ENCODE assay signal across 10 cellular contexts in genomic region chr16:78705694-78706093, GRCh38.
DNase-seq lines count a peak whose midpoint lies in the region; ATAC-seq lines count a peak whose summit lies in the region.
"Had no signal": no experiment of that assay in that cellular context is flagged by ENCODE, and none has a peak within 500 bp of the region (broad histone marks: within the 10 kb centered on the region; RNA-seq: fewer than 3 reads in every experiment).

No MANE protein-coding gene starts in this region.

- peak; percentile 39 to 58 for ATAC-seq in CD4-positive, CD25-positive, alpha-beta regulatory T cell (ENCODE audit: low read depth in 2 of 2)
- ATAC-seq in GM18861 (IDR thresholded peaks at IDR 0.05; ENCODE audit: unreplicated experiment), result no peak

- H3K27ac Mint-ChIP-seq in CD4-positive, CD25-positive, alpha-beta regulatory T cell, result no peak overlapping the region

- peaks cover 0 to 7% of the 10 kb centered on the region in 2 experiments for H3K9me3 ChIP-seq in CD4-positive, CD25-positive, alpha-beta regulatory T cell (ENCODE audit: control insufficient read depth in 2 of 2, low read length in 2 of 2)
- H3K9me3 ChIP-seq: HAP-1 had no signal

- peaks cover 2% of the 10 kb centered on the region for H3K36me3 Mint-ChIP-seq in CD4-positive, CD25-positive, alpha-beta regulatory T cell
- H3K36me3 Mint-ChIP-seq: natural killer cell treated with Interleukin-12 subunit alpha and Interleukin-12 subunit beta and Interleukin-15 and Interleukin-18, amount 100 ng/mL, for 72 hours had no signal

- H3K4me3 Mint-ChIP-seq in CD4-positive, CD25-positive, alpha-beta regulatory T cell, result no peak overlapping the region
- H3K4me3 Mint-ChIP-seq: natural killer cell treated with Interleukin-12 subunit alpha and Interleukin-12 subunit beta and Interleukin-15 and Interleukin-18, amount 100 ng/mL, for 72 hours had no signal

- H3K27me3 Mint-ChIP-seq in CD4-positive, CD25-positive, alpha-beta regulatory T cell, result no peaks in the 10 kb centered on the region

- H3K4me1 Mint-ChIP-seq in CD4-positive, CD25-positive, alpha-beta regulatory T cell, result peaks cover 0 to 3% (median 3%) of the 10 kb centered on the region in 4 donors

- no peak overlapping the region for H3K4me3 ChIP-seq in CD4-positive, CD25-positive, alpha-beta regulatory T cell (ENCODE audit: low read depth, low read length)
- H3K4me3 ChIP-seq: HAP-1 had no signal

- no peak overlapping the region for H3K27ac ChIP-seq in CD4-positive, CD25-positive, alpha-beta regulatory T cell (ENCODE audit: insufficient read depth, low read length, poor library complexity, severe bottlenecking)

- no peaks in the 10 kb centered on the region for H3K27me3 ChIP-seq in CD4-positive, CD25-positive, alpha-beta regulatory T cell (ENCODE audit: control insufficient read depth, insufficient read depth, low read length)

- H3K36me3 ChIP-seq in CD4-positive, CD25-positive, alpha-beta regulatory T cell (ENCODE audit: control insufficient read depth, insufficient read depth, low read length), result no peaks in the 10 kb centered on the region
- H3K36me3 ChIP-seq: HAP-1 had no signal

- H3K4me1 ChIP-seq in CD4-positive, CD25-positive, alpha-beta regulatory T cell (ENCODE audit: control insufficient read depth, insufficient read depth, low read length, poor library complexity, severe bottlenecking), result no peaks in the 10 kb centered on the region
- H3K4me1 ChIP-seq: HAP-1 had no signal

- DNase-seq in CD4-positive, CD25-positive, alpha-beta regulatory T cell, result peak in 2 of 3 donors; percentile 15 to 56
- DNase-seq in GM19238 (ENCODE audit: insufficient read length, low spot score) (peak; percentile 4), SW480 (ENCODE audit: low spot score) (peak; percentile 53), kidney glomerular epithelial cell (lab: John Stamatoyannopoulos, UW) (peak; percentile 22), NCI-H446 (lab: John Stamatoyannopoulos, UW) (no peak), islet precursor cell (no peak)
- no peak for DNase-seq in activated naive CD4-positive, alpha-beta T cell (lab: John Stamatoyannopoulos, UW)

- H3K9me3 Mint-ChIP-seq in CD4-positive, CD25-positive, alpha-beta regulatory T cell, result peaks cover 0 to 6% (median 3%) of the 10 kb centered on the region in 7 donors
- H3K9me3 Mint-ChIP-seq: natural killer cell treated with Interleukin-12 subunit alpha and Interleukin-12 subunit beta and Interleukin-15 and Interleukin-18, amount 100 ng/mL, for 72 hours had no signal

Comparison
In these comparisons a context has a peak if more than half of its experiments do, and no peak if none do; other contexts are left out.
1. DNase-seq: peak in CD4-positive, CD25-positive, alpha-beta regulatory T cell (2 of 3), GM19238 (single experiment), SW480 (single experiment) and kidney glomerular epithelial cell (single experiment); none in NCI-H446 (0 of 2), islet precursor cell (single experiment) and activated naive CD4-positive, alpha-beta T cell (0 of 4).